In genomic region chr17:38454528-38454927, GRCh38 we compare ENCODE assay signal across 9 cellular contexts. TPM values are rescaled to one million over a fixed set of nuclear protein-coding genes. Genes with fewer than 3 reads are reported as not detected.
DNase-seq lines count a peak whose midpoint lies in the region; ATAC-seq and TF ChIP-seq lines count a peak whose summit lies in the region.
"Had no signal": no experiment of that assay in that cellular context is flagged by ENCODE, and none has a peak within 500 bp of the region (broad histone marks: within the 10 kb centered on the region; RNA-seq: fewer than 3 reads in every experiment).

No MANE protein-coding gene starts in this region.

- peak overlapping the region; percentile 71; the same call in 1 of the 2 replicates for H3K9ac ChIP-seq in iPS-20b (ENCODE audit: low read depth, low read length)

- H3K27me3 ChIP-seq in iPS-20b (ENCODE audit: insufficient read depth, low read length) (peaks cover 18% of the 10 kb centered on the region), spleen (replicated peaks in 1 of 7) (peaks cover 0 to 58% (median 7%) of the 10 kb centered on the region in 7 donors)

- no peak overlapping the region for H3K27ac Mint-ChIP-seq in MCF 10A (ENCODE audit: low read depth, unreplicated experiment)
- H3K27ac Mint-ChIP-seq in activated naive CD8-positive, alpha-beta T cell treated with anti-CD3 and anti-CD28 coated beads, Interleukin-2, amount 50 U/mL, for 24 hours, result no peak overlapping the region

- intact Hi-C loops in MCF 10A (cut with micrococcal nuclease) (no loop called here), spleen (cut with DNase I; ENCODE audit: low total_unique reads) (no loop called here)

- H3K36me3 Mint-ChIP-seq in MCF 10A (ENCODE audit: insufficient read depth, unreplicated experiment), result no peaks in the 10 kb centered on the region
- H3K36me3 Mint-ChIP-seq in activated naive CD8-positive, alpha-beta T cell treated with anti-CD3 and anti-CD28 coated beads, Interleukin-2, amount 50 U/mL, for 24 hours (ENCODE audit: low read depth), result no peaks in the 10 kb centered on the region

- H3K4me1 ChIP-seq in iPS-20b (ENCODE audit: insufficient read depth, low read length), result peaks cover 53% of the 10 kb centered on the region
- H3K4me1 ChIP-seq in spleen, result peaks cover 9 to 96% (median 73%) of the 10 kb centered on the region in 6 donors

- peaks cover 10% of the 10 kb centered on the region for H3K27me3 Mint-ChIP-seq in MCF 10A (ENCODE audit: insufficient read depth, unreplicated experiment)
- H3K27me3 Mint-ChIP-seq in activated naive CD8-positive, alpha-beta T cell treated with anti-CD3 and anti-CD28 coated beads, Interleukin-2, amount 50 U/mL, for 24 hours, result peaks cover 32% of the 10 kb centered on the region

- H3K36me3 ChIP-seq in iPS-20b (ENCODE audit: insufficient read depth, low read depth, low read length), result peaks cover 19% of the 10 kb centered on the region; the same call in 1 of the 2 replicates
- H3K36me3 ChIP-seq in spleen, result peaks cover 0 to 20% (median 6%) of the 10 kb centered on the region in 6 donors

- ATAC-seq in activated naive CD8-positive, alpha-beta T cell treated with anti-CD3 and anti-CD28 coated beads, Interleukin-2, amount 50 U/mL, for 24 hours, result no peak
- ATAC-seq in HG03095 (IDR thresholded peaks at IDR 0.05; ENCODE audit: unreplicated experiment), result no peak

- H3K9me3 ChIP-seq in iPS-20b (ENCODE audit: insufficient read depth, low read depth, low read length) (no peaks in the 10 kb centered on the region), spleen (no peaks in the 10 kb centered on the region)

- no peak overlapping the region for H3K27ac ChIP-seq in iPS-20b (ENCODE audit: low read length)
- peak overlapping the region; percentile 19 to 88 (median 76) for H3K27ac ChIP-seq in spleen
- H3K27ac ChIP-seq: 22Rv1 had no signal

- CTCF ChIA-PET in MCF 10A (lab: Yijun Ruan, JAX), result no interaction called here

- peak; percentile 48 for DNase-seq in DMS53 (lab: John Stamatoyannopoulos, UW)
- no peak for DNase-seq in DMS53 treated with DMSO at 0.1 percent for 48 hours (lab: John Stamatoyannopoulos, UW; ENCODE audit: unreplicated experiment)
- peak; percentile 97 for DNase-seq in MCF 10A (ENCODE audit: unreplicated experiment)
- no peak for DNase-seq in spleen
- no peak for DNase-seq in NOMO-1 treated with DMSO at 0.1 percent for 48 hours (lab: John Stamatoyannopoulos, UW; ENCODE audit: unreplicated experiment)
- DNase-seq in activated naive CD8-positive, alpha-beta T cell treated with anti-CD3 and anti-CD28 coated beads, Interleukin-2, amount 50 U/mL, for 24 hours, result no peak

- peak overlapping the region; percentile 69 for H3K4me3 ChIP-seq in iPS-20b (ENCODE audit: low read length)
- H3K4me3 ChIP-seq in spleen, result peak overlapping the region; percentile 10 to 66 (median 45)

- H3K4me1 Mint-ChIP-seq in MCF 10A (ENCODE audit: insufficient read depth, unreplicated experiment), result peaks cover 26% of the 10 kb centered on the region
- peaks cover 17% of the 10 kb centered on the region for H3K4me1 Mint-ChIP-seq in activated naive CD8-positive, alpha-beta T cell treated with anti-CD3 and anti-CD28 coated beads, Interleukin-2, amount 50 U/mL, for 24 hours

- WGBS in spleen, 5 donors, result 50 to 63% (median 56%) methylated on average over 7 to 12 of the region's 12 CpGs

- no peaks in the 10 kb centered on the region for H3K9me3 Mint-ChIP-seq in MCF 10A (ENCODE audit: unreplicated experiment)
- no peaks in the 10 kb centered on the region for H3K9me3 Mint-ChIP-seq in activated naive CD8-positive, alpha-beta T cell treated with anti-CD3 and anti-CD28 coated beads, Interleukin-2, amount 50 U/mL, for 24 hours

- no peak for TF ChIP-seq POLR2A in spleen (IDR thresholded peaks at IDR 0.05)

- POLR2A ChIA-PET in MCF 10A (lab: Yijun Ruan, JAX), result interaction anchor here (0.6 to 1.5 kb wide), 4 partner anchors 10 to 282 kb away, joined by 3 to 5 read pairs (median 3); no protein-coding TSS in a partner anchor

- H3K4me3 Mint-ChIP-seq in MCF 10A (ENCODE audit: unreplicated experiment), result peak overlapping the region; percentile 5
- H3K4me3 Mint-ChIP-seq in activated naive CD8-positive, alpha-beta T cell treated with anti-CD3 and anti-CD28 coated beads, Interleukin-2, amount 50 U/mL, for 24 hours, result no peak overlapping the region

- TF ChIP-seq CTCF in MCF 10A (IDR thresholded peaks at IDR 0.05; ENCODE audit: unreplicated experiment), result no peak
- TF ChIP-seq CTCF in spleen (IDR thresholded peaks at IDR 0.05 in 8 of 11, conservative IDR thresholded peaks at IDR 0.05 in 3 of 11), result no peak

- no TSS peak for BruUV-seq in MCF 10A (replicated peaks; lab: Mats Ljungman, UMichigan)

RNA-seq across cellular contexts. Expression of gene ARHGAP23, which starts 26.3 kb away (rescaled TPM):
- total RNA-seq in MCF 10A (2022) (23.2 and 29.2 TPM in 2 replicates), spleen (100 to 1,000 TPM in 4 of 7 donors, 10 to 100 TPM in 3; 60.5 to 250 (median 109) TPM)
- polyA plus RNA-seq in spleen, result 10 to 100 TPM in 1 of 3 donors, 1 to 10 TPM in 2; 7.5 to 35.4 (median 9.0) TPM

Comparison
In these comparisons a context has a peak if more than half of its experiments do, and no peak if none do; other contexts are left out.
1. DNase-seq: peak in DMS53 (single experiment) and MCF 10A (single experiment); none in DMS53 treated with DMSO at 0.1 percent for 48 hours (single experiment), spleen (single experiment), NOMO-1 treated with DMSO at 0.1 percent for 48 hours (single experiment) and activated naive CD8-positive, alpha-beta T cell treated with anti-CD3 and anti-CD28 coated beads, Interleukin-2, amount 50 U/mL, for 24 hours (single experiment).